ENCODE assay signal across 8 cellular contexts in genomic region chr1:61741682-61742619, GRCh38. TPM values are rescaled to one million over a fixed set of nuclear protein-coding genes. Genes with fewer than 3 reads are reported as not detected.
DNase-seq lines count a peak whose midpoint lies in the region; ATAC-seq, FAIRE-seq and TF ChIP-seq lines count a peak whose summit lies in the region.

PATJ (plus strand) TSS chr1:61742480; CDS start chr1:61762893, 20,413 bp downstream.

- WGBS in heart right ventricle, 2 donors = 5 to 7% methylated on average over 46 to 54 of the region's 54 CpGs
- 2% methylated on average over 52 of the region's 54 CpGs for whole genome bisulfite sequencing in prostate gland

- H3K27ac Mint-ChIP-seq in activated naive CD4-positive, alpha-beta T cell treated with anti-CD3 and anti-CD28 coated beads, Interleukin-2, amount 50 U/mL, for 72 hours = peak within 1 kb of the TSS; percentile 93

- peak; percentile 58 for TF ChIP-seq POLR2A in GM19193 (IDR thresholded peaks at IDR 0.05; ENCODE audit: extremely low read depth, insufficient read depth, insufficient read length)
- TF ChIP-seq POLR2A in prostate gland (IDR thresholded peaks at IDR 0.05) = peak; percentile 78

- TF ChIP-seq CTCF in BJ (IDR thresholded peaks at IDR 0.05; ENCODE audit: insufficient read depth, low read depth, low read length) (no peak), heart right ventricle (IDR thresholded peaks at IDR 0.05) (no peak), prostate gland (IDR thresholded peaks at IDR 0.05) (no peak)

- H3K36me3 Mint-ChIP-seq in activated naive CD4-positive, alpha-beta T cell treated with anti-CD3 and anti-CD28 coated beads, Interleukin-2, amount 50 U/mL, for 72 hours = peaks cover 6 to 7% of the 10 kb centered on the region in 2 donors

- ATAC-seq in HG03378 (IDR thresholded peaks at IDR 0.05; ENCODE audit: unreplicated experiment) (peak; percentile 64), heart right ventricle (peak; percentile 59 to 84 (median 75))
- ATAC-seq in activated naive CD4-positive, alpha-beta T cell treated with anti-CD3 and anti-CD28 coated beads, Interleukin-2, amount 50 U/mL, for 72 hours = peak; percentile 87 to 90

- no peak for DNase-seq in BJ (ENCODE audit: low read depth)
- DNase-seq in RPMI7951 (ENCODE audit: low read depth) = peak; percentile 8
- DNase-seq in activated naive CD4-positive, alpha-beta T cell treated with anti-CD3 and anti-CD28 coated beads, Interleukin-2, amount 50 U/mL, for 72 hours (ENCODE audit: low spot score in 2 of 2) = peak; percentile 66 to 75
- DNase-seq in heart right ventricle = peak; percentile 47 to 57
- DNase-seq in prostate gland (ENCODE audit: low spot score) = peak; percentile 91
- peak; percentile 87 for DNase-seq in urothelium cell line (ENCODE audit: low spot score)

- POLR2A ChIA-PET in BJ (lab: Charles Lee) = interaction anchor here (0.6 kb wide), 1 partner anchor 457 kb away, joined by 4 read pairs; no protein-coding TSS in a partner anchor

- H3K36me3 ChIP-seq in BJ (ENCODE audit: control insufficient read depth, insufficient read depth, low read length) = no peaks in the 10 kb centered on the region
- no peaks in the 10 kb centered on the region for H3K36me3 ChIP-seq in heart right ventricle
- H3K36me3 ChIP-seq in prostate gland = no peaks in the 10 kb centered on the region

- CTCF ChIA-PET in BJ (lab: Yijun Ruan, JAX) = no interaction called here

- H3K4me1 ChIP-seq in heart right ventricle = peaks cover 0 to 22% (median 13%) of the 10 kb centered on the region in 9 donors
- H3K4me1 ChIP-seq in prostate gland (replicated peaks) = no peaks in the 10 kb centered on the region

- H3K4me3 ChIP-seq in BJ (ENCODE audit: low read depth, low read length) (peak within 1 kb of the TSS; percentile 78), heart right ventricle (peak within 1 kb of the TSS; percentile 82 to 99 (median 93)), prostate gland (peak within 1 kb of the TSS; percentile 82 to 96)

- intact Hi-C loops in heart right ventricle (cut with DNase I) (loop anchor here in 2 of 10 donors (2.0 to 5.0 kb wide), 3 partner anchors 15 to 110 kb away; partner anchors contain the start of gene TM2D1 (in 1 of the 2)), prostate gland (cut with DNase I) (loop anchor here (2.0 to 5.0 kb wide), 2 partner anchors 17 to 100 kb away; partner anchors contain the start of gene TM2D1)

- H3K27me3 ChIP-seq in BJ (ENCODE audit: control insufficient read depth, insufficient read depth, low read length) = no peaks in the 10 kb centered on the region
- H3K27me3 ChIP-seq in heart right ventricle = peaks cover 0 to 3% (median 0%) of the 10 kb centered on the region in 7 donors
- H3K27me3 ChIP-seq in prostate gland (replicated peaks; ENCODE audit: insufficient read depth) = no peaks in the 10 kb centered on the region

- no peaks in the 10 kb centered on the region for H3K9me3 Mint-ChIP-seq in activated naive CD4-positive, alpha-beta T cell treated with anti-CD3 and anti-CD28 coated beads, Interleukin-2, amount 50 U/mL, for 72 hours

- no peak for FAIRE-seq in urothelium cell line (lab: Jason Lieb, UNC)

- H3K9me3 ChIP-seq in heart right ventricle (no peaks in the 10 kb centered on the region), prostate gland (no peaks in the 10 kb centered on the region)

- peak within 1 kb of the TSS; percentile 90 to 99 (median 98) for H3K27ac ChIP-seq in heart right ventricle
- peak within 1 kb of the TSS; percentile 97 for H3K27ac ChIP-seq in prostate gland

RNA-seq across cellular contexts. Expression of gene PATJ, which starts in this region (rescaled TPM):
- polyA plus RNA-seq in BJ (2011; rRNA removed) = 3.0 and 5.2 TPM in 2 replicates
- polyA minus RNA-seq in BJ (2011; rRNA and poly(A)+ RNA removed) = 10.2 and 14.6 TPM in 2 replicates
- 6.1 and 6.9 TPM in 2 replicates for total RNA-seq in RPMI7951 (2014; rRNA removed; shearing (Covaris generic))
- 10 to 100 TPM; 21.5 to 24.7 TPM for total RNA-seq in activated naive CD4-positive, alpha-beta T cell treated with anti-CD3 and anti-CD28 coated beads, Interleukin-2, amount 50 U/mL, for 72 hours
- 100 to 1,000 TPM in 8 of 10 donors, 10 to 100 TPM in 2; 74.1 to 213 (median 145) TPM for total RNA-seq in heart right ventricle
- polyA plus RNA-seq in heart right ventricle = 10 to 100 TPM in 1 of 2 donors, 1 to 10 TPM in 1; 3.7 to 42.4 TPM
- 10 to 100 TPM; 42.7 to 67.5 TPM for total RNA-seq in prostate gland
